Comparison of ENCODE assay signal across 10 cellular contexts in genomic region chr11:57312511-57313021, GRCh38. TPM values are rescaled to one million over a fixed set of nuclear protein-coding genes. Genes with fewer than 3 reads are reported as not detected.
DNase-seq lines count a peak whose midpoint lies in the region; ATAC-seq, FAIRE-seq and TF ChIP-seq lines count a peak whose summit lies in the region.
"Had no signal": no experiment of that assay in that cellular context is flagged by ENCODE, and none has a peak within 500 bp of the region (broad histone marks: within the 10 kb centered on the region; RNA-seq: fewer than 3 reads in every experiment).

No MANE protein-coding gene starts in this region.

- FAIRE-seq in kidney (lab: Jason Lieb, UNC) (no peak), GM12892 (lab: Jason Lieb, UNC) (no peak)
- FAIRE-seq: G401.6 had no signal

- H3K9me3 Mint-ChIP-seq in stimulated activated effector memory CD8-positive, alpha-beta T cell treated with anti-CD3 and anti-CD28 coated beads, Interleukin-12 subunit alpha, Interleukin-12 subunit beta, amount 100 ng/mL, for 72 hours: no peaks in the 10 kb centered on the region

- H3F3A ChIP-seq in GM23248 (ENCODE audit: insufficient read depth): peaks cover 43% of the 10 kb centered on the region

- peak overlapping the region; percentile 26 for H3K4me3 Mint-ChIP-seq in stimulated activated effector memory CD8-positive, alpha-beta T cell treated with anti-CD3 and anti-CD28 coated beads, Interleukin-12 subunit alpha, Interleukin-12 subunit beta, amount 100 ng/mL, for 72 hours

- intact Hi-C loops in kidney (cut with DNase I): no loop called here

- DNase-seq in GM23248 (no peak), kidney (peak; percentile 74), GM12892 (ENCODE audit: insufficient read length) (no peak)
- DNase-seq in stimulated activated effector memory CD8-positive, alpha-beta T cell treated with anti-CD3 and anti-CD28 coated beads, Interleukin-12 subunit alpha, Interleukin-12 subunit beta, amount 100 ng/mL, for 72 hours (ENCODE audit: low spot score in 2 of 2): no peak
- no peak for DNase-seq in activated CD4-positive, CD25-positive, alpha-beta regulatory T cell (lab: John Stamatoyannopoulos, UW)
- DNase-seq: activated effector memory CD4-positive, alpha-beta T cell treated with Interleukin-2 at 50 U/mL for 16 hours had no signal

- H4K20me1 ChIP-seq in GM23248 (ENCODE audit: insufficient read depth): peaks cover 9% of the 10 kb centered on the region; the same call in 1 of the 2 replicates

- 82 to 88% methylated on average over 9 to 10 of the region's 10 CpGs for WGBS in GM23248 (ENCODE audit: low coverage in 1 of 2, low lambda C conversion rate in 2 of 2, missing lambda C conversion rate in 2 of 2), 2 experiments

- in situ Hi-C loops in GM23248 (cut with MboI): no loop called here

- H3K27me3 ChIP-seq in GM23248 (replicated peaks; ENCODE audit: insufficient read depth): no peaks in the 10 kb centered on the region

- H3K27ac ChIP-seq in GM23248 (peak overlapping the region; percentile 85), VCaP (peak overlapping the region; percentile 84), kidney (ENCODE audit: low read depth in 2 of 2, low read length in 2 of 2) (no peak overlapping the region)

- peaks cover 26% of the 10 kb centered on the region for H3K4me1 Mint-ChIP-seq in stimulated activated effector memory CD8-positive, alpha-beta T cell treated with anti-CD3 and anti-CD28 coated beads, Interleukin-12 subunit alpha, Interleukin-12 subunit beta, amount 100 ng/mL, for 72 hours

- H3K9me2 ChIP-seq in GM23248 (ENCODE audit: insufficient read depth): no peaks in the 10 kb centered on the region

- H3K4me3 ChIP-seq in GM23248 (no peak overlapping the region), kidney (ENCODE audit: low read length in 2 of 2) (no peak overlapping the region)

- H3K27ac Mint-ChIP-seq in stimulated activated effector memory CD8-positive, alpha-beta T cell treated with anti-CD3 and anti-CD28 coated beads, Interleukin-12 subunit alpha, Interleukin-12 subunit beta, amount 100 ng/mL, for 72 hours: peak overlapping the region; percentile 32

- H3K36me3 Mint-ChIP-seq in stimulated activated effector memory CD8-positive, alpha-beta T cell treated with anti-CD3 and anti-CD28 coated beads, Interleukin-12 subunit alpha, Interleukin-12 subunit beta, amount 100 ng/mL, for 72 hours: peaks cover 8% of the 10 kb centered on the region

- TF ChIP-seq CTCF in VCaP (conservative IDR thresholded peaks at IDR 0.05) (no peak), kidney (IDR thresholded peaks at IDR 0.05; ENCODE audit: borderline replicate concordance, extremely low read depth, insufficient read depth) (no peak)

- peaks cover 71% of the 10 kb centered on the region for H3K79me2 ChIP-seq in GM23248 (ENCODE audit: insufficient read depth)

- H3K36me3 ChIP-seq in GM23248 (ENCODE audit: low read depth) (peaks cover 39% of the 10 kb centered on the region), kidney (ENCODE audit: control insufficient read depth in 1 of 2, insufficient read depth in 2 of 2, low read length in 2 of 2) (peaks cover 23 to 27% of the 10 kb centered on the region in 2 donors)

- no peak overlapping the region for H2AFZ ChIP-seq in GM23248

- H3K9me3 ChIP-seq in GM23248 (ENCODE audit: low read depth) (no peaks in the 10 kb centered on the region), kidney (ENCODE audit: control insufficient read depth in 1 of 2, low read length in 2 of 2) (no peaks in the 10 kb centered on the region)

- no peak overlapping the region for H3K4me2 ChIP-seq in GM23248 (ENCODE audit: unreplicated experiment)

- H3K4me1 ChIP-seq in GM23248 (ENCODE audit: insufficient read depth) (peaks cover 31% of the 10 kb centered on the region), kidney (ENCODE audit: control insufficient read depth in 1 of 2, insufficient read depth in 1 of 2, low read depth in 1 of 2, low read length in 2 of 2) (peaks cover 5 to 25% of the 10 kb centered on the region in 2 donors)

- TF ChIP-seq POLR2A in GM12892 (IDR thresholded peaks at IDR 0.05; ENCODE audit: low read depth, low read length): no peak

- no peak for ATAC-seq in stimulated activated effector memory CD8-positive, alpha-beta T cell treated with anti-CD3 and anti-CD28 coated beads, Interleukin-12 subunit alpha, Interleukin-12 subunit beta, amount 100 ng/mL, for 72 hours
- ATAC-seq in HG02623 (IDR thresholded peaks at IDR 0.05; ENCODE audit: unreplicated experiment): no peak

- H3K9ac ChIP-seq in GM23248: no peak overlapping the region
- no peak overlapping the region for H3K9ac ChIP-seq in kidney (ENCODE audit: low read length in 2 of 2)

RNA-seq across cellular contexts. Expression of gene TNKS1BP1, which starts 12.2 kb away (rescaled TPM):
- total RNA-seq in GM23248 (2014; rRNA removed; shearing (Covaris generic)): 89.7 and 92.1 TPM in 2 replicates
- 88.2 and 88.8 TPM in 2 replicates for polyA plus RNA-seq in GM23248 (2016; fragmentation: Nextera tagmentation; extraction: Ambion mirVana)
- 206 TPM for total RNA-seq in kidney
- polyA plus RNA-seq in kidney (ENCODE audit: insufficient read depth, low read depth, low replicate concordance): 53.3 TPM
- 5.8 TPM for polyA plus RNA-seq in GM12892 (2012; ENCODE audit: missing spikeins)

RNA-seq across cellular contexts. Expression of gene SSRP1, which starts 23.1 kb away (rescaled TPM):
- total RNA-seq in GM23248 (2014; rRNA removed; shearing (Covaris generic)): 69.2 and 76.2 TPM in 2 replicates
- polyA plus RNA-seq in GM23248 (2016; fragmentation: Nextera tagmentation; extraction: Ambion mirVana) (29.3 and 32.9 TPM in 2 replicates), kidney (ENCODE audit: insufficient read depth, low read depth, low replicate concordance) (44.5 TPM)
- total RNA-seq in kidney: 78.5 TPM
- polyA plus RNA-seq in GM12892 (2012; ENCODE audit: missing spikeins): 117 TPM

RNA-seq across cellular contexts. Expression of gene P2RX3, which starts 25.6 kb away (rescaled TPM):
- not detected in 2 replicates for total RNA-seq in GM23248 (2014; rRNA removed; shearing (Covaris generic))
- polyA plus RNA-seq in GM23248 (2016; fragmentation: Nextera tagmentation; extraction: Ambion mirVana): 0.10 TPM in 1 of 2 replicates, not detected in the other
- total RNA-seq in kidney: not detected
- not detected for polyA plus RNA-seq in kidney (ENCODE audit: insufficient read depth, low read depth, low replicate concordance)
- polyA plus RNA-seq in GM12892 (2012; ENCODE audit: missing spikeins): not detected
- total RNA-seq: right cardiac atrium had no signal

Comparison
In these comparisons a context has a peak if more than half of its experiments do, and no peak if none do; other contexts are left out.
1. H3K27ac ChIP-seq: peak in GM23248 (single experiment) and VCaP (single experiment); none in kidney (0 of 2).